In the genomic region with DNA sequence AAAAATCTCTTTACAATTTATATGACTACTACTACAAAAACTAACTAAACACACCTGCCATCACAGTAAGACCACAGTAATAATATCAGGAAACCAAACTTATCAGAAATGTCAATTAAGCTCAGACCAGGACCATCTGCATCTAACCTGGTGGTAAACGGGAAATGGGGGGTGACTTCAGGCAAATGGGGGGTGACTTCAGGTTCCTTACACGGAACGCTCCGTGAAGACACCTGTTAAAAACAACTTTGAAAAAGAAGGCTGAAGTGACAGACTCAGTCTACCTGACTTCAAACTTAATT, we compare ENCODE assay signal across 23 cellular contexts. TPM values are rescaled to one million over a fixed set of nuclear protein-coding genes. Genes with fewer than 3 reads are reported as not detected.
DNase-seq lines count a peak whose midpoint lies in the region; ATAC-seq and TF ChIP-seq lines count a peak whose summit lies in the region.
"Had no signal": no experiment of that assay in that cellular context is flagged by ENCODE, and none has a peak within 500 bp of the region (broad histone marks: within the 10 kb centered on the region; RNA-seq: fewer than 3 reads in every experiment).

No MANE protein-coding gene starts in this region.

- H3K18ac ChIP-seq in mesenchymal stem cell (ENCODE audit: low read depth in 1 of 2, low read length in 2 of 2), result no peak overlapping the region

- peaks cover 0 to 70% (median 27%) of the 10 kb centered on the region in 11 experiments; a peak in 16 of 22 replicates for H4K20me1 ChIP-seq in BLaER1 treated with 17β-estradiol and CSF1 and Interleukin-3, amounts not matched to agents 10 nM and 100 nM

- 96% methylated on average over 4 of the region's 4 CpGs for WGBS in mesenchymal stem cell

- H3K9ac ChIP-seq in BLaER1 treated with 17β-estradiol and CSF1 and Interleukin-3, amounts not matched to agents 10 nM and 100 nM, result no peak overlapping the region
- H3K9ac ChIP-seq in mesenchymal stem cell (ENCODE audit: low read length), result peak overlapping the region; percentile 60
- H3K9ac ChIP-seq: neural progenitor cell had no signal

- H3K27me3 Mint-ChIP-seq in Caco-2 (ENCODE audit: insufficient read depth, unreplicated experiment), result no peaks in the 10 kb centered on the region

- BruUV-seq in Caco-2 (replicated peaks; lab: Mats Ljungman, UMichigan), result no TSS peak

- H3K4me1 ChIP-seq in BLaER1 treated with 17β-estradiol and CSF1 and Interleukin-3, amounts not matched to agents 10 nM and 100 nM, result peaks cover 30 to 76% (median 69%) of the 10 kb centered on the region in 10 experiments
- peaks cover 2% of the 10 kb centered on the region for H3K4me1 ChIP-seq in mesenchymal stem cell (ENCODE audit: control insufficient read depth, insufficient read depth, low read depth, low read length)
- H3K4me1 ChIP-seq in Caco-2, result peaks cover 12% of the 10 kb centered on the region
- H3K4me1 ChIP-seq: neural progenitor cell, SJCRH30 had no signal

- H2AK5ac ChIP-seq in mesenchymal stem cell (ENCODE audit: low read length, severe bottlenecking), result no peak overlapping the region

- no peak overlapping the region for H3K4me3 Mint-ChIP-seq in Caco-2 (ENCODE audit: unreplicated experiment)
- H3K4me3 Mint-ChIP-seq: activated T-helper 1 cell treated with anti-CD3 and anti-CD28 coated beads, Interleukin-12 subunit alpha, Interleukin-12 subunit beta, Interleukin-2, Interleukin-4 antibody, amounts not matched to agents 30 ng/mL and 10 ng/mL and 1 ng/mL, durations not matched to agents 14 hours and 24 hours and 36 hours; neural progenitor cell; T-helper 2 cell treated with Interferon-gamma antibody and Interleukin-4, amounts not matched to agents 5 μg/mL and 100 μg/mL, for 36 hours had no signal

- no peak overlapping the region for H3K27ac Mint-ChIP-seq in Caco-2 (ENCODE audit: unreplicated experiment)
- H3K27ac Mint-ChIP-seq: activated T-helper 1 cell treated with anti-CD3 and anti-CD28 coated beads, Interleukin-12 subunit alpha, Interleukin-12 subunit beta, Interleukin-2, Interleukin-4 antibody, amounts not matched to agents 30 ng/mL and 10 ng/mL and 1 ng/mL, durations not matched to agents 14 hours and 24 hours and 36 hours; neural progenitor cell; T-helper 2 cell treated with Interferon-gamma antibody and Interleukin-4, amounts not matched to agents 5 μg/mL and 100 μg/mL, for 36 hours had no signal

- H3K79me1 ChIP-seq in mesenchymal stem cell (replicated peaks; ENCODE audit: low read length, poor library complexity, severe bottlenecking), result peaks cover 47% of the 10 kb centered on the region

- no peak overlapping the region for H3K14ac ChIP-seq in mesenchymal stem cell (ENCODE audit: low read length in 2 of 2)

- H2BK15ac ChIP-seq in mesenchymal stem cell (ENCODE audit: low read depth, poor library complexity, severe bottlenecking), result no peak overlapping the region

- intact Hi-C loops in Caco-2 (cut with micrococcal nuclease; ENCODE audit: unreplicated experiment), result no loop called here

- no peak overlapping the region for H4K8ac ChIP-seq in mesenchymal stem cell (ENCODE audit: low read length)

- no peak overlapping the region for H2BK12ac ChIP-seq in mesenchymal stem cell (ENCODE audit: low read length in 2 of 2)

- H3K27me3 ChIP-seq in BLaER1 treated with 17β-estradiol and CSF1 and Interleukin-3, amounts not matched to agents 10 nM and 100 nM, result no peaks in the 10 kb centered on the region
- H3K27me3 ChIP-seq in mesenchymal stem cell (ENCODE audit: control insufficient read depth in 1 of 2, insufficient read depth in 1 of 2, low read length in 2 of 2), result no peaks in the 10 kb centered on the region
- H3K27me3 ChIP-seq in Caco-2 (replicated peaks; ENCODE audit: control insufficient read depth, insufficient read depth, low read length), result no peaks in the 10 kb centered on the region
- H3K27me3 ChIP-seq: body of pancreas, heart right ventricle, left lung, neural progenitor cell, SJCRH30, spleen, upper lobe of left lung had no signal

- no peak for ATAC-seq in esophagus mucosa
- ATAC-seq in GM19467 (IDR thresholded peaks at IDR 0.05; ENCODE audit: unreplicated experiment), result no peak

- peak overlapping the region; percentile 48 to 88 (median 68); a peak in 18 of 22 replicates for H3K4me2 ChIP-seq in BLaER1 treated with 17β-estradiol and CSF1 and Interleukin-3, amounts not matched to agents 10 nM and 100 nM
- no peak overlapping the region for H3K4me2 ChIP-seq in mesenchymal stem cell (ENCODE audit: low read length, poor library complexity, severe bottlenecking)
- H3K4me2 ChIP-seq: neural progenitor cell had no signal

- no peak overlapping the region for H2BK5ac ChIP-seq in mesenchymal stem cell (ENCODE audit: low read depth, low read length, poor library complexity, severe bottlenecking)

- H2BK120ac ChIP-seq in mesenchymal stem cell (ENCODE audit: low read depth, low read length), result no peak overlapping the region

- H3K23ac ChIP-seq in mesenchymal stem cell (ENCODE audit: low read length in 2 of 2), result no peak overlapping the region

- no peak overlapping the region for H2AFZ ChIP-seq in mesenchymal stem cell (ENCODE audit: low read depth, low read length)
- H2AFZ ChIP-seq: neural progenitor cell had no signal

- H3K27ac ChIP-seq in BLaER1 treated with 17β-estradiol and CSF1 and Interleukin-3, amounts not matched to agents 10 nM and 100 nM, result no peak overlapping the region
- peak overlapping the region; percentile 51 for H3K27ac ChIP-seq in RWPE1
- H3K27ac ChIP-seq in mesenchymal stem cell (ENCODE audit: low read length, poor library complexity, severe bottlenecking), result no peak overlapping the region
- H3K27ac ChIP-seq: body of pancreas, left lung, neural progenitor cell, SJCRH30, upper lobe of left lung had no signal

- POLR2A ChIA-PET in RWPE1 (lab: Yijun Ruan, JAX; ENCODE audit: low non-redundant PET), result interaction anchor here (0.7 kb wide), 1 partner anchor 70 kb away, joined by 3 read pairs; no protein-coding TSS in a partner anchor
- POLR2A ChIA-PET in Caco-2 (lab: Charles Lee), result no interaction called here

- no peaks in the 10 kb centered on the region for H3K9me3 ChIP-seq in BLaER1 treated with 17β-estradiol and CSF1 and Interleukin-3, amounts not matched to agents 10 nM and 100 nM (replicated peaks in 1 of 11)
- H3K9me3 ChIP-seq in mesenchymal stem cell (ENCODE audit: control insufficient read depth, low read length) (no peaks in the 10 kb centered on the region), Caco-2 (no peaks in the 10 kb centered on the region)
- H3K9me3 ChIP-seq: body of pancreas, heart right ventricle, left lung, SJCRH30, spleen, upper lobe of left lung had no signal

- H4K91ac ChIP-seq in mesenchymal stem cell (ENCODE audit: low read length), result no peak overlapping the region

- H3K36me3 Mint-ChIP-seq in Caco-2 (ENCODE audit: insufficient read depth, unreplicated experiment), result no peaks in the 10 kb centered on the region
- H3K36me3 Mint-ChIP-seq: neural progenitor cell had no signal

- CTCF ChIA-PET in RWPE1 (lab: Yijun Ruan, JAX), result interaction anchor here (0.6 kb wide), 2 partner anchors 12 to 70 kb away, joined by 3 to 4 read pairs; no protein-coding TSS in a partner anchor
- CTCF ChIA-PET in Caco-2 (lab: Charles Lee), result interaction anchor here (0.6 kb wide), 1 partner anchor 262 kb away, joined by 3 read pairs; no protein-coding TSS in a partner anchor

- TF ChIP-seq CTCF in GM12865 (IDR thresholded peaks at IDR 0.05; ENCODE audit: insufficient read depth, low read depth, low read length, missing control alignments) (no peak), RWPE1 (conservative IDR thresholded peaks at IDR 0.05; ENCODE audit: low read depth) (no peak), Caco-2 (IDR thresholded peaks at IDR 0.05; ENCODE audit: insufficient read depth in 1 of 2, low read depth in 1 of 2, low read length in 1 of 2, severe bottlenecking in 1 of 2, unreplicated experiment in 1 of 2) (no peak)

- H3K4me1 Mint-ChIP-seq in Caco-2 (ENCODE audit: low read depth, unreplicated experiment), result no peaks in the 10 kb centered on the region

- DNase-seq in GM12865 (ENCODE audit: low read depth) (peak; percentile 70), RWPE1 (ENCODE audit: low spot score) (no peak), mesenchymal stem cell (no peak), Ammon's horn (ENCODE audit: low spot score) (no peak), Caco-2 (no peak)
- DNase-seq: activated CD4-positive, CD25-positive, alpha-beta regulatory T cell; activated CD8-positive, alpha-beta memory T cell treated with anti-CD3 and anti-CD28 coated beads for 24 hours; heart right ventricle; NCI-H1417; NCI-H526; OCI-M1; SJCRH30; stimulated activated CD4-positive, alpha-beta T cell treated with anti-CD3 and anti-CD28 coated beads, Interleukin-4, amount 100 ng/mL, for 4 hours had no signal

- no peak overlapping the region for H3K4ac ChIP-seq in mesenchymal stem cell (ENCODE audit: low read depth in 1 of 2, low read length in 2 of 2)

- peaks cover 13 to 19% (median 16%) of the 10 kb centered on the region in 11 experiments; a peak in 21 of 22 replicates for H3K36me3 ChIP-seq in BLaER1 treated with 17β-estradiol and CSF1 and Interleukin-3, amounts not matched to agents 10 nM and 100 nM
- H3K36me3 ChIP-seq in mesenchymal stem cell (ENCODE audit: control insufficient read depth in 1 of 2, insufficient read depth in 2 of 2, low read depth in 1 of 2, low read length in 2 of 2) (peaks cover 13 to 15% of the 10 kb centered on the region in 2 experiments), Caco-2 (ENCODE audit: control insufficient read depth, insufficient read depth, low read length) (no peaks in the 10 kb centered on the region)
- H3K36me3 ChIP-seq: neural progenitor cell, SJCRH30 had no signal

- H3K4me3 ChIP-seq in BLaER1 treated with 17β-estradiol and CSF1 and Interleukin-3, amounts not matched to agents 10 nM and 100 nM, result no peak overlapping the region
- H3K4me3 ChIP-seq in GM12865 (ENCODE audit: low read depth, low read length), result peak overlapping the region; percentile 46
- H3K4me3 ChIP-seq in mesenchymal stem cell (ENCODE audit: insufficient read depth in 1 of 2, low read depth in 1 of 2, low read length in 2 of 2), result no peak overlapping the region
- no peak overlapping the region for H3K4me3 ChIP-seq in Caco-2 (ENCODE audit: low read depth, low read length)
- H3K4me3 ChIP-seq: body of pancreas, heart right ventricle, left lung, neural progenitor cell, SJCRH30, spleen, upper lobe of left lung had no signal

- H3K9me3 Mint-ChIP-seq in Caco-2 (ENCODE audit: unreplicated experiment), result no peaks in the 10 kb centered on the region
- H3K9me3 Mint-ChIP-seq: activated T-helper 1 cell treated with anti-CD3 and anti-CD28 coated beads, Interleukin-12 subunit alpha, Interleukin-12 subunit beta, Interleukin-2, Interleukin-4 antibody, amounts not matched to agents 30 ng/mL and 10 ng/mL and 1 ng/mL, durations not matched to agents 14 hours and 24 hours and 36 hours; neural progenitor cell; T-helper 2 cell treated with Interferon-gamma antibody and Interleukin-4, amounts not matched to agents 5 μg/mL and 100 μg/mL, for 36 hours had no signal

RNA-seq across cellular contexts. Expression of a gene that starts 15.8 kb away (rescaled TPM):
- 2.5 TPM for polyA plus RNA-seq in mesenchymal stem cell (2013, experiment 1 of 2)
- polyA plus RNA-seq in mesenchymal stem cell (2013, experiment 2 of 2), result 2.1 TPM
- 5.5 TPM for total RNA-seq in esophagus mucosa
- total RNA-seq in Caco-2 (2022), result 5.6 and 8.2 TPM in 2 replicates
